8 cellular contexts compared by ENCODE assay signal in the genomic region with DNA sequence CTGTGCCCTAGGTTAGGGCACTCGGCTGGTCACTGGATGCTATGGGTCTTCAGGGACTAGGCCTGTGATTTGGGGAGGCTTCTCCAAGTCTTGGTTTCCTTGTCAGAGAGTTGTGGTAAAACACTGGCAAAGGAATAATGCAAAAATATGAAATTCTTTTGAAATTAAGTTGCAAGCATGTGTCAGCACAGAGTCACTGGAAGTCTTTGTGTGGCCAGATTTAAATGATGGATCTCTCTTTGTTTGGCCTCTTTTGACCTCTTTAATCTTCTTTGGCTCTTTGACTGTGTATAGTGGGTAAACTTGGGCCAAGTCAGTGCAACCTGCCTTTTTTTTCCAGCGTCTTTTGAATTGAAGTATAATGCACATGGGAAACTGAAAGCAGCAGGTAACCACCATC. TPM values are rescaled to one million over a fixed set of nuclear protein-coding genes. Genes with fewer than 3 reads are reported as not detected.
DNase-seq lines count a peak whose midpoint lies in the region; ATAC-seq, FAIRE-seq and TF ChIP-seq lines count a peak whose summit lies in the region.

No MANE protein-coding gene starts in this region.

- H3K9me3 Mint-ChIP-seq in activated T-helper 17 cell treated with anti-CD3 and anti-CD28 coated beads, Interleukin-2, amount 50 U/mL, for 72 hours = no peaks in the 10 kb centered on the region

- H3K27me3 Mint-ChIP-seq in activated T-helper 17 cell treated with anti-CD3 and anti-CD28 coated beads, Interleukin-2, amount 50 U/mL, for 72 hours = no peaks in the 10 kb centered on the region

- H3K9ac ChIP-seq in HepG2 (ENCODE audit: insufficient read depth, low read depth, low read length) (no peak overlapping the region), MM.1S (ENCODE audit: low read length) (no peak overlapping the region)

- TF ChIP-seq CTCF in HepG2 (CRISPR knock-in tag; IDR thresholded peaks at IDR 0.05) (no peak), right lobe of liver (IDR thresholded peaks at IDR 0.05) (no peak), MM.1S (IDR thresholded peaks at IDR 0.05; ENCODE audit: low read length) (no peak)

- H3K9me2 ChIP-seq in MM.1S (replicated peaks; ENCODE audit: insufficient read depth, low read length) = no peaks in the 10 kb centered on the region

- H3K36me3 Mint-ChIP-seq in activated T-helper 17 cell treated with anti-CD3 and anti-CD28 coated beads, Interleukin-2, amount 50 U/mL, for 72 hours (ENCODE audit: low read depth) = peaks cover 48% of the 10 kb centered on the region

- H3K9me3 ChIP-seq in HepG2 (ENCODE audit: low read length) = no peaks in the 10 kb centered on the region
- no peaks in the 10 kb centered on the region for H3K9me3 ChIP-seq in right lobe of liver
- H3K9me3 ChIP-seq in muscle layer of duodenum (ENCODE audit: control insufficient read depth in 1 of 2, low read length in 2 of 2) = no peaks in the 10 kb centered on the region
- H3K9me3 ChIP-seq in aorta (ENCODE audit: control insufficient read depth, low read length) = no peaks in the 10 kb centered on the region
- H3K9me3 ChIP-seq in MM.1S (replicated peaks; ENCODE audit: insufficient read depth, low read length) = no peaks in the 10 kb centered on the region
- no peaks in the 10 kb centered on the region for H3K9me3 ChIP-seq in MG63

- H3K36me3 ChIP-seq in HepG2 (replicated peaks in 1 of 2; ENCODE audit: control insufficient read depth in 1 of 2, insufficient read depth in 2 of 2, low read length in 2 of 2) = peaks cover 38 to 92% of the 10 kb centered on the region in 2 experiments
- no peaks in the 10 kb centered on the region for H3K36me3 ChIP-seq in right lobe of liver
- no peaks in the 10 kb centered on the region for H3K36me3 ChIP-seq in muscle layer of duodenum (ENCODE audit: control insufficient read depth in 1 of 2, insufficient read depth in 2 of 2, low read length in 2 of 2)
- H3K36me3 ChIP-seq in aorta (ENCODE audit: control insufficient read depth in 1 of 2, insufficient read depth in 2 of 2, low read length in 1 of 2) = no peaks in the 10 kb centered on the region
- H3K36me3 ChIP-seq in MM.1S (replicated peaks; ENCODE audit: insufficient read depth, low read length) = no peaks in the 10 kb centered on the region
- peaks cover 13% of the 10 kb centered on the region for H3K36me3 ChIP-seq in MG63

- H3K4me2 ChIP-seq in HepG2 (ENCODE audit: low read depth, low read length) (no peak overlapping the region), MM.1S (ENCODE audit: low read depth, low read length) (no peak overlapping the region)

- H3K4me3 Mint-ChIP-seq in activated T-helper 17 cell treated with anti-CD3 and anti-CD28 coated beads, Interleukin-2, amount 50 U/mL, for 72 hours = peak overlapping the region; percentile 71

- H4K20me1 ChIP-seq in HepG2 (ENCODE audit: insufficient read depth, low read length) (peaks cover 99% of the 10 kb centered on the region), MM.1S (ENCODE audit: insufficient read depth, low read length) (no peaks in the 10 kb centered on the region)

- TF ChIP-seq EP300 in HepG2 (IDR thresholded peaks at IDR 0.05; ENCODE audit: low read depth in 2 of 2, low read length in 2 of 2) (no peak), HepG2 (CRISPR knock-in tag; IDR thresholded peaks at IDR 0.05; ENCODE audit: borderline replicate concordance) (no peak)

- 84% methylated on average over 2 of the region's 2 CpGs for WGBS in HepG2 (ENCODE audit: low lambda C conversion rate)
- WGBS in right lobe of liver (ENCODE audit: insufficient coverage, low coverage, low lambda C conversion rate, missing lambda C conversion rate) = 60% methylated on average over 2 of the region's 2 CpGs
- WGBS in aorta, 2 donors = 53 to 59% methylated on average over 2 of the region's 2 CpGs

- H3K4me3 ChIP-seq in HepG2 (replicated peaks in 1 of 3; ENCODE audit: insufficient read depth in 1 of 3, low read depth in 2 of 3, low read length in 3 of 3) (no peak overlapping the region), right lobe of liver (no peak overlapping the region), muscle layer of duodenum (ENCODE audit: low read depth in 1 of 2, low read length in 2 of 2) (no peak overlapping the region), aorta (ENCODE audit: low read length in 2 of 2) (no peak overlapping the region), MM.1S (ENCODE audit: low read length) (no peak overlapping the region), MG63 (no peak overlapping the region)

- no peaks in the 10 kb centered on the region for H3K27me3 ChIP-seq in HepG2 (ENCODE audit: control insufficient read depth in 1 of 2, insufficient read depth in 2 of 2, low read length in 2 of 2)
- no peaks in the 10 kb centered on the region for H3K27me3 ChIP-seq in right lobe of liver
- H3K27me3 ChIP-seq in muscle layer of duodenum (ENCODE audit: low read depth, low read length) = no peaks in the 10 kb centered on the region
- no peaks in the 10 kb centered on the region for H3K27me3 ChIP-seq in aorta (ENCODE audit: control insufficient read depth in 1 of 2, insufficient read depth in 2 of 2, low read length in 1 of 2)
- no peaks in the 10 kb centered on the region for H3K27me3 ChIP-seq in MM.1S (replicated peaks; ENCODE audit: insufficient read depth, low read length)
- H3K27me3 ChIP-seq in MG63 = no peaks in the 10 kb centered on the region

- H3K27ac Mint-ChIP-seq in activated T-helper 17 cell treated with anti-CD3 and anti-CD28 coated beads, Interleukin-2, amount 50 U/mL, for 72 hours = peak overlapping the region; percentile 33

- H2AFZ ChIP-seq in HepG2 (ENCODE audit: low read length) (no peak overlapping the region), MM.1S (ENCODE audit: low read length) (no peak overlapping the region)

- no peak overlapping the region for H3K27ac ChIP-seq in HepG2 (ENCODE audit: extremely low read length, insufficient read depth, low read length)
- H3K27ac ChIP-seq in right lobe of liver = no peak overlapping the region
- peak overlapping the region; percentile 67 for H3K27ac ChIP-seq in muscle layer of duodenum (ENCODE audit: low read length)
- H3K27ac ChIP-seq in aorta (ENCODE audit: low read depth in 1 of 2, low read length in 2 of 2) = peak overlapping the region; percentile 7 to 84
- no peak overlapping the region for H3K27ac ChIP-seq in MM.1S (ENCODE audit: low read length)

- POLR2A ChIA-PET in HepG2 (lab: Yijun Ruan, JAX) = interaction anchor here (0.6 kb wide), 1 partner anchor 135 kb away, joined by 3 read pairs; no protein-coding TSS in a partner anchor

- peaks cover 99% of the 10 kb centered on the region for H3K4me1 ChIP-seq in HepG2 (ENCODE audit: insufficient read depth, low read length)
- no peaks in the 10 kb centered on the region for H3K4me1 ChIP-seq in right lobe of liver
- peaks cover 15 to 24% of the 10 kb centered on the region in 2 donors for H3K4me1 ChIP-seq in muscle layer of duodenum (ENCODE audit: control insufficient read depth in 1 of 2, insufficient read depth in 2 of 2, low read length in 2 of 2)
- H3K4me1 ChIP-seq in aorta (ENCODE audit: control insufficient read depth in 1 of 2, insufficient read depth in 2 of 2, low read length in 2 of 2) = peaks cover 2 to 6% of the 10 kb centered on the region in 2 donors
- peaks cover 71% of the 10 kb centered on the region for H3K4me1 ChIP-seq in MM.1S (ENCODE audit: low read length)

- H3K79me2 ChIP-seq in HepG2 (ENCODE audit: insufficient read depth, low read length) = peaks cover 100% of the 10 kb centered on the region
- H3K79me2 ChIP-seq in MM.1S (ENCODE audit: low read length) = peaks cover 90% of the 10 kb centered on the region

- H3K4me1 Mint-ChIP-seq in activated T-helper 17 cell treated with anti-CD3 and anti-CD28 coated beads, Interleukin-2, amount 50 U/mL, for 72 hours = peaks cover 68% of the 10 kb centered on the region

- no peak for TF ChIP-seq POLR2A in HepG2 (IDR thresholded peaks at IDR 0.05; ENCODE audit: insufficient read depth in 1 of 2, low read depth in 2 of 2, low read length in 2 of 2)
- TF ChIP-seq POLR2A in right lobe of liver (IDR thresholded peaks at IDR 0.05) = no peak

- intact Hi-C loops in HepG2 (cut with micrococcal nuclease; ENCODE audit: unreplicated experiment) (no loop called here), right lobe of liver (cut with DNase I) (no loop called here), aorta (cut with DNase I) (loop anchor here in 1 of 2 donors (5.0 kb wide), 1 partner anchor 301 kb away; no protein-coding TSS in a partner anchor)

- TF ChIP-seq RAD21 in HepG2 (CRISPR knock-in tag; IDR thresholded peaks at IDR 0.05) = no peak

- peaks cover 35% of the 10 kb centered on the region for H3F3A ChIP-seq in MM.1S (ENCODE audit: insufficient read depth, low read length)

- no peak for ATAC-seq in HepG2
- no peak for ATAC-seq in right lobe of liver
- ATAC-seq in activated T-helper 17 cell treated with anti-CD3 and anti-CD28 coated beads, Interleukin-2, amount 50 U/mL, for 72 hours (replicated peaks) = no peak
- no peak for ATAC-seq in aorta (ENCODE audit: low FRiP score)

- CTCF ChIA-PET in HepG2 (lab: Yijun Ruan, JAX; ENCODE audit: low intra/inter-chr PET ratio, low total read pairs) = no interaction called here

- in situ Hi-C loops in HepG2 (cut with HindIII; ENCODE audit: extremely low pct_ligation_motif_present, low pct_unique_long_range_greater_than_20kb) = no loop called here

- FAIRE-seq in HepG2 (lab: Jason Lieb, UNC) = no peak

- no TSS peak for BruUV-seq in HepG2 (replicated peaks; lab: Mats Ljungman, UMichigan)

- DNase-seq in HepG2 (ENCODE audit: low spot score) (no peak), right lobe of liver (no peak), aorta (peak in 1 of 2 donors; percentile 37), cerebellar nuclear complex (lab: John Stamatoyannopoulos, UW) (no peak), MM.1S (no peak), MG63 (no peak)

RNA-seq across cellular contexts. Expression of a gene that starts 12.1 kb away (rescaled TPM):
- 13.2 and 24.4 TPM in 2 replicates for total RNA-seq in HepG2 (2016; rRNA removed; fragmentation: Illumina TruSeq; extraction: Trizol)
- 1.4 and 1.6 TPM in 2 replicates for total RNA-seq in HepG2 (2016; cell fraction: cytosol; rRNA removed; fragmentation: Illumina TruSeq; extraction: Trizol; ENCODE audit: low read depth)
- total RNA-seq in HepG2 (2016; cell fraction: insoluble cytoplasmic fraction; rRNA removed; fragmentation: Illumina TruSeq; extraction: Trizol) = 13.6 and 21.9 TPM in 2 replicates
- 8.5 and 9.3 TPM in 2 replicates for total RNA-seq in HepG2 (2016; cell fraction: membrane; rRNA removed; fragmentation: Illumina TruSeq; extraction: Trizol)
- 20.3 and 20.8 TPM in 2 replicates for total RNA-seq in HepG2 (2016; cell fraction: nucleus; rRNA removed; fragmentation: Illumina TruSeq; extraction: Trizol)
- polyA plus RNA-seq in HepG2 (2011; rRNA removed) = 97.0 and 101 TPM in 2 replicates
- polyA plus RNA-seq in HepG2 (2011; cell fraction: cytosol; rRNA removed) = 69.4 and 70.4 TPM in 2 replicates
- polyA plus RNA-seq in HepG2 (2011; cell fraction: nucleus; rRNA removed) = 105 and 144 TPM in 2 replicates
- polyA plus RNA-seq in HepG2 (2012) = 78.0 and 124 TPM in 2 replicates
- 0.93 and 0.99 TPM in 2 replicates for polyA plus RNA-seq in HepG2 (2016; cell fraction: cytosol; fragmentation: Illumina TruSeq; extraction: Trizol; ENCODE audit: low read depth)
- polyA plus RNA-seq in HepG2 (2016; cell fraction: insoluble cytoplasmic fraction; fragmentation: Illumina TruSeq; extraction: Trizol; ENCODE audit: low read depth) = 23.2 and 27.3 TPM in 2 replicates
- polyA plus RNA-seq in HepG2 (2016; cell fraction: membrane; fragmentation: Illumina TruSeq; extraction: Trizol; ENCODE audit: low read depth) = 2.8 and 3.5 TPM in 2 replicates
- polyA plus RNA-seq in HepG2 (2016; cell fraction: nucleus; fragmentation: Illumina TruSeq; extraction: Trizol; ENCODE audit: insufficient read depth, low read depth) = 30.1 and 30.3 TPM in 2 replicates
- 69.1 and 358 TPM in 2 replicates for polyA minus RNA-seq in HepG2 (2011; rRNA and poly(A)+ RNA removed; ENCODE audit: low replicate concordance)
- 176 and 190 TPM in 2 replicates for polyA minus RNA-seq in HepG2 (2011; cell fraction: cytosol; rRNA and poly(A)+ RNA removed)
- 176 and 200 TPM in 2 replicates for polyA minus RNA-seq in HepG2 (2011; cell fraction: nucleus; rRNA and poly(A)+ RNA removed)
- total RNA-seq in right lobe of liver = 10 to 100 TPM in 1 of 6 experiments, 1 to 10 TPM in 1, under 1 TPM in 4; 0.48 to 23.0 (median 0.87) TPM
- total RNA-seq in activated T-helper 17 cell treated with anti-CD3 and anti-CD28 coated beads, Interleukin-2, amount 50 U/mL, for 72 hours = 10 to 100 TPM; 71.6 to 73.8 TPM
- total RNA-seq in aorta = 10 to 100 TPM; 23.5 to 26.4 TPM
- 1 to 10 TPM; 1.1 to 4.3 TPM for polyA plus RNA-seq in aorta
- total RNA-seq in MG63 (2014; rRNA removed; shearing (Covaris generic); ENCODE audit: low replicate concordance) = 27.8 and 28.9 TPM in 2 replicates

Comparison
In these comparisons a context has a peak if more than half of its experiments do, and no peak if none do; other contexts are left out.
1. H3K27ac ChIP-seq: peak in muscle layer of duodenum (single experiment) and aorta (2 of 2); none in HepG2 (single experiment), right lobe of liver (0 of 3) and MM.1S (single experiment).